ENCODE assay signal across 25 cellular contexts in genomic region chr16:87343753-87344050, GRCh38. TPM values are rescaled to one million over a fixed set of nuclear protein-coding genes. Genes with fewer than 3 reads are reported as not detected.
DNase-seq lines count a peak whose midpoint lies in the region; ATAC-seq and TF ChIP-seq lines count a peak whose summit lies in the region.
"Had no signal": no experiment of that assay in that cellular context is flagged by ENCODE, and none has a peak within 500 bp of the region (broad histone marks: within the 10 kb centered on the region; RNA-seq: fewer than 3 reads in every experiment).

No MANE protein-coding gene starts in this region.

- no peak for TF ChIP-seq CTCF in neural progenitor cell (IDR thresholded peaks at IDR 0.05)

- no peak for DNase-seq in activated T-cell treated with anti-CD3 and anti-CD28 coated beads, Interleukin-2, amount 50 U/mL, for 72 hours
- no peak for DNase-seq in activated T-cell treated with anti-CD3 and anti-CD28 coated beads for 4 hours
- DNase-seq in H7, result peak; percentile 58
- DNase-seq in neural progenitor cell (ENCODE audit: low spot score), result no peak
- DNase-seq in A172 (ENCODE audit: low spot score), result no peak
- no peak for DNase-seq in MV-4-11 (lab: John Stamatoyannopoulos, UW)
- DNase-seq: activated CD4-positive, alpha-beta T cell treated with anti-CD3 and anti-CD28 coated beads, Interleukin-2, amount 50 U/mL, for 48 hours; adrenal gland; effector memory CD4-positive, alpha-beta T cell; HFFc6; hippocampal formation; left ventricle myocardium inferior; NCI-H2081 treated with DMSO at 0.1 percent for 48 hours; NCI-H345; NCI-H748 treated with DMSO at 0.1 percent for 48 hours; right lobe of liver; WERI-Rb-1 had no signal

- H3K36me3 Mint-ChIP-seq in activated T-cell treated with anti-CD3 and anti-CD28 coated beads, Interleukin-2, amount 50 U/mL, for 72 hours (ENCODE audit: insufficient read depth in 2 of 2), result peaks cover 3 to 21% of the 10 kb centered on the region in 2 donors
- peaks cover 76% of the 10 kb centered on the region for H3K36me3 Mint-ChIP-seq in activated T-helper 17 cell treated with anti-CD3 and anti-CD28 coated beads, Interleukin-2, amount 50 U/mL, for 72 hours (ENCODE audit: low read depth)
- peaks cover 13% of the 10 kb centered on the region for H3K36me3 Mint-ChIP-seq in neural progenitor cell

- H3K79me2 ChIP-seq in neural progenitor cell (ENCODE audit: low read depth), result no peaks in the 10 kb centered on the region

- H4K20me1 ChIP-seq in neural progenitor cell (ENCODE audit: low read depth), result peaks cover 4% of the 10 kb centered on the region

- H3K4me3 ChIP-seq in H7 (ENCODE audit: insufficient read depth, low read depth, low read length) (no peak overlapping the region), neural progenitor cell (no peak overlapping the region)
- H3K4me3 ChIP-seq: adrenal gland, left ventricle myocardium inferior, right lobe of liver, vagina had no signal

- H3K36me3 ChIP-seq in H7 (replicated peaks; ENCODE audit: control insufficient read depth, insufficient read depth, low read length) (peaks cover 5% of the 10 kb centered on the region), neural progenitor cell (no peaks in the 10 kb centered on the region)

- H2AFZ ChIP-seq in neural progenitor cell (replicated peaks), result no peak overlapping the region
- H2AFZ ChIP-seq: parathyroid adenoma had no signal

- H3K4me3 Mint-ChIP-seq in activated T-cell treated with anti-CD3 and anti-CD28 coated beads, Interleukin-2, amount 50 U/mL, for 72 hours, result peak overlapping the region in 1 of 2 donors; percentile 56
- no peak overlapping the region for H3K4me3 Mint-ChIP-seq in activated T-helper 17 cell treated with anti-CD3 and anti-CD28 coated beads, Interleukin-2, amount 50 U/mL, for 72 hours
- H3K4me3 Mint-ChIP-seq in neural progenitor cell, result no peak overlapping the region
- H3K4me3 Mint-ChIP-seq: HFFc6; mesothelial cell of epicardium; nephron; stimulated activated naive CD8-positive, alpha-beta T cell treated with anti-CD3 and anti-CD28 coated beads, Interleukin-15, Interleukin-2, amounts not matched to agents 100 ng/mL and 50 ng/mL, for 24 hours had no signal

- H3K9me3 ChIP-seq in neural progenitor cell (ENCODE audit: low read depth), result no peaks in the 10 kb centered on the region
- H3K9me3 ChIP-seq: adrenal gland, left ventricle myocardium inferior, right lobe of liver, vagina had no signal

- ATAC-seq in activated T-cell treated with anti-CD3 and anti-CD28 coated beads, Interleukin-2, amount 50 U/mL, for 72 hours (replicated peaks in 1 of 2), result no peak
- ATAC-seq in activated T-helper 17 cell treated with anti-CD3 and anti-CD28 coated beads, Interleukin-2, amount 50 U/mL, for 72 hours (replicated peaks), result no peak
- no peak for ATAC-seq in GM19023 (IDR thresholded peaks at IDR 0.05; ENCODE audit: unreplicated experiment)
- ATAC-seq: esophagus mucosa had no signal

- H3K27ac Mint-ChIP-seq in activated T-cell treated with anti-CD3 and anti-CD28 coated beads, Interleukin-2, amount 50 U/mL, for 72 hours, result peak overlapping the region; percentile 49
- peak overlapping the region; percentile 28 for H3K27ac Mint-ChIP-seq in activated T-helper 17 cell treated with anti-CD3 and anti-CD28 coated beads, Interleukin-2, amount 50 U/mL, for 72 hours
- peak overlapping the region; percentile 66 for H3K27ac Mint-ChIP-seq in neural progenitor cell
- H3K27ac Mint-ChIP-seq: HFFc6; mesothelial cell of epicardium; stimulated activated naive CD8-positive, alpha-beta T cell treated with anti-CD3 and anti-CD28 coated beads, Interleukin-15, Interleukin-2, amounts not matched to agents 100 ng/mL and 50 ng/mL, for 24 hours had no signal

- peaks cover 16% of the 10 kb centered on the region for H3K4me1 Mint-ChIP-seq in activated T-cell treated with anti-CD3 and anti-CD28 coated beads, Interleukin-2, amount 50 U/mL, for 72 hours (ENCODE audit: low read depth)
- peaks cover 10% of the 10 kb centered on the region for H3K4me1 Mint-ChIP-seq in activated T-helper 17 cell treated with anti-CD3 and anti-CD28 coated beads, Interleukin-2, amount 50 U/mL, for 72 hours
- H3K4me1 Mint-ChIP-seq in neural progenitor cell, result peaks cover 29% of the 10 kb centered on the region
- H3K4me1 Mint-ChIP-seq: mesothelial cell of epicardium had no signal

- no peak overlapping the region for H3K27ac ChIP-seq in neural progenitor cell
- H3K27ac ChIP-seq: adrenal gland, parathyroid adenoma, right lobe of liver, WERI-Rb-1 had no signal

- no peaks in the 10 kb centered on the region for H3K9me3 Mint-ChIP-seq in activated T-cell treated with anti-CD3 and anti-CD28 coated beads, Interleukin-2, amount 50 U/mL, for 72 hours
- H3K9me3 Mint-ChIP-seq in activated T-helper 17 cell treated with anti-CD3 and anti-CD28 coated beads, Interleukin-2, amount 50 U/mL, for 72 hours, result no peaks in the 10 kb centered on the region
- H3K9me3 Mint-ChIP-seq in neural progenitor cell, result no peaks in the 10 kb centered on the region
- H3K9me3 Mint-ChIP-seq: HFFc6; mesothelial cell of epicardium; nephron; stimulated activated naive CD8-positive, alpha-beta T cell treated with anti-CD3 and anti-CD28 coated beads, Interleukin-15, Interleukin-2, amounts not matched to agents 100 ng/mL and 50 ng/mL, for 24 hours had no signal

- H3K4me1 ChIP-seq in neural progenitor cell, result peaks cover 35% of the 10 kb centered on the region
- H3K4me1 ChIP-seq: adrenal gland, parathyroid adenoma, right lobe of liver had no signal

- no peak overlapping the region for H3K9ac ChIP-seq in neural progenitor cell
- H3K9ac ChIP-seq: parathyroid adenoma had no signal

- H3K27me3 ChIP-seq in H7 (ENCODE audit: control insufficient read depth, insufficient read depth, low read length), result no peaks in the 10 kb centered on the region
- H3K27me3 ChIP-seq in neural progenitor cell, result no peaks in the 10 kb centered on the region
- H3K27me3 ChIP-seq: adrenal gland, right lobe of liver, vagina had no signal

- peak overlapping the region; percentile 48 for H3K4me2 ChIP-seq in neural progenitor cell

- H3K27me3 Mint-ChIP-seq in activated T-cell treated with anti-CD3 and anti-CD28 coated beads, Interleukin-2, amount 50 U/mL, for 72 hours (ENCODE audit: low read depth), result no peaks in the 10 kb centered on the region
- no peaks in the 10 kb centered on the region for H3K27me3 Mint-ChIP-seq in activated T-helper 17 cell treated with anti-CD3 and anti-CD28 coated beads, Interleukin-2, amount 50 U/mL, for 72 hours
- peaks cover 8% of the 10 kb centered on the region for H3K27me3 Mint-ChIP-seq in neural progenitor cell (ENCODE audit: insufficient read depth, low read depth)
- H3K27me3 Mint-ChIP-seq: stimulated activated naive CD8-positive, alpha-beta T cell treated with anti-CD3 and anti-CD28 coated beads, Interleukin-15, Interleukin-2, amounts not matched to agents 100 ng/mL and 50 ng/mL, for 24 hours had no signal

- H3F3A ChIP-seq in neural progenitor cell (ENCODE audit: low read depth), result peaks cover 11% of the 10 kb centered on the region

RNA-seq across cellular contexts. Expression of gene C16orf95, which starts 26.5 kb away (rescaled TPM):
- 10 to 100 TPM; 15.1 to 17.8 TPM for total RNA-seq in activated T-cell treated with anti-CD3 and anti-CD28 coated beads, Interleukin-2, amount 50 U/mL, for 72 hours
- total RNA-seq in H7 (2014; rRNA removed; shearing (Covaris generic)), result 4.4 and 5.1 TPM in 2 replicates
- total RNA-seq in activated T-helper 17 cell treated with anti-CD3 and anti-CD28 coated beads, Interleukin-2, amount 50 U/mL, for 72 hours, result 1 to 10 TPM; 6.2 to 8.2 TPM
- 4.8 and 6.7 TPM in 2 replicates for total RNA-seq in neural progenitor cell (ENCODE audit: low replicate concordance)
- total RNA-seq in A172 (2014; rRNA removed; shearing (Covaris generic)), result 18.0 and 22.8 TPM in 2 replicates

RNA-seq across cellular contexts. Expression of gene FBXO31, which starts 39.9 kb away (rescaled TPM):
- total RNA-seq in activated T-cell treated with anti-CD3 and anti-CD28 coated beads, Interleukin-2, amount 50 U/mL, for 72 hours, result 10 to 100 TPM; 33.7 to 36.8 TPM
- total RNA-seq in H7 (2014; rRNA removed; shearing (Covaris generic)), result 24.4 and 27.6 TPM in 2 replicates
- 10 to 100 TPM; 21.9 to 29.1 TPM for total RNA-seq in activated T-helper 17 cell treated with anti-CD3 and anti-CD28 coated beads, Interleukin-2, amount 50 U/mL, for 72 hours
- total RNA-seq in neural progenitor cell (ENCODE audit: low replicate concordance), result 5.8 and 19.8 TPM in 2 replicates
- 18.4 and 19.8 TPM in 2 replicates for total RNA-seq in A172 (2014; rRNA removed; shearing (Covaris generic))

RNA-seq across cellular contexts. Expression of gene MAP1LC3B, which starts 48.4 kb away (rescaled TPM):
- 100 to 1,000 TPM; 116 to 146 TPM for total RNA-seq in activated T-cell treated with anti-CD3 and anti-CD28 coated beads, Interleukin-2, amount 50 U/mL, for 72 hours
- 15.8 and 20.1 TPM in 2 replicates for total RNA-seq in H7 (2014; rRNA removed; shearing (Covaris generic))
- total RNA-seq in activated T-helper 17 cell treated with anti-CD3 and anti-CD28 coated beads, Interleukin-2, amount 50 U/mL, for 72 hours, result 10 to 100 TPM; 57.3 to 69.1 TPM
- 32.5 and 39.1 TPM in 2 replicates for total RNA-seq in neural progenitor cell (ENCODE audit: low replicate concordance)
- 27.4 and 35.9 TPM in 2 replicates for total RNA-seq in A172 (2014; rRNA removed; shearing (Covaris generic))
